In the genomic region with DNA sequence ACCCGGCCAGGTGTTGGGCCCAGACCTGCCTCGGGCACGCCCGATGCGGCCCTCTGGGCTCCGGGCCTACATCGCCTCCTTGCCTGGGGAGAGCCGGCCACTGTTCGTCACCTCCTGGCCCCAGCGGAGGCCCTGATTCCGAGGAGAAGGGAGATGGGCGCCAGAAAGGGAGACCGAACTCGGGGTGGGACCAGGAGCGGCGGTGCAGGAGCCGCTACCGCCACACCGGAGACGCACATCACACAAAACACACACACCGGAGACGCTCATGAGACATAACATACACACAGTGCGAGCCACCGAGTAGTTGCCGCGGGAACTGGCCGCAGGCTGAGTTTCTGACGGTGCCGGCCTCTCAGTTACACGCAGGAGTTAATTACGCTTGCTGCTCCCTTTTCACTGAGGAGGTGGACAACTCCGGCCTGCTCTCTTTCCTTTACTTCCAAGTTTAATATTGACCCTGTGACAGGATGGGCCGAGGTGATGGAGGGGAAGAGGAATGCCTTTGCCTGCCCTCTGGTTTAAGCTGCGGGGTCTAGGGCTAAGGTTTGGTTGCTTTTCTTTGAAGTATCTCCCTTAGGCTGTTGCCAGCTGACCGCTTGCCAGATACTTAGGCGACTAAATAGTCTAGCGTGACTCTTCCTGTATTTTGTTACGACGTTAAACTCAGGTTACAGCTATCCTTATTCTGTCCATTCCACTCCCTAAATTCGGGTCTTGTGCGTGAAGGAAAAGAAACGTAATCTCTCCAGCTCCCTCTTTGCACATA, we compare ENCODE assay signal across 8 cellular contexts. TPM values are rescaled to one million over a fixed set of nuclear protein-coding genes. Genes with fewer than 3 reads are reported as not detected.
DNase-seq lines count a peak whose midpoint lies in the region; ATAC-seq, FAIRE-seq and TF ChIP-seq lines count a peak whose summit lies in the region.

No MANE protein-coding gene starts in this region.

- peaks cover 51% of the 10 kb centered on the region for H3K79me2 ChIP-seq in keratinocyte (ENCODE audit: control insufficient read depth, insufficient read depth, low read length)

- H2AFZ ChIP-seq in keratinocyte (ENCODE audit: control insufficient read depth, low read length), result peak overlapping the region; percentile 87

- H3K9me1 ChIP-seq in keratinocyte (ENCODE audit: control insufficient read depth, extremely low read depth, insufficient read depth, low read length), result no peaks in the 10 kb centered on the region

- H3K4me3 ChIP-seq in RWPE2 (ENCODE audit: severe bottlenecking), result peak overlapping the region; percentile 47
- peak overlapping the region; percentile 69 for H3K4me3 ChIP-seq in bronchial epithelial cell (ENCODE audit: low read depth, low read length)
- H3K4me3 ChIP-seq in keratinocyte (ENCODE audit: control insufficient read depth in 2 of 3, extremely low read depth in 1 of 3, insufficient read depth in 2 of 3, low read depth in 1 of 3, low read length in 3 of 3), result peak overlapping the region; percentile 79 to 98 (median 97)

- H3K27me3 ChIP-seq in RWPE2 (ENCODE audit: insufficient read depth, poor library complexity, severe bottlenecking) (no peaks in the 10 kb centered on the region), bronchial epithelial cell (ENCODE audit: control insufficient read depth, insufficient read depth, low read length) (no peaks in the 10 kb centered on the region), keratinocyte (ENCODE audit: control insufficient read depth, extremely low read depth, insufficient read depth, low read length) (no peaks in the 10 kb centered on the region)

- H3K27ac ChIP-seq in RWPE2 (ENCODE audit: poor library complexity, severe bottlenecking), result peak overlapping the region; percentile 89
- peak overlapping the region; percentile 98 for H3K27ac ChIP-seq in keratinocyte (ENCODE audit: control insufficient read depth, insufficient read depth, low read length)

- peak; percentile 70 for DNase-seq in DMS53 (lab: John Stamatoyannopoulos, UW)
- DNase-seq in DMS53 treated with DMSO at 0.1 percent for 48 hours (lab: John Stamatoyannopoulos, UW; ENCODE audit: unreplicated experiment), result no peak
- peak; percentile 23 for DNase-seq in HTR-8/SVneo (ENCODE audit: insufficient read length, low spot score)
- no peak for DNase-seq in RWPE2 (ENCODE audit: low spot score)
- peak; percentile 54 for DNase-seq in bronchial epithelial cell (ENCODE audit: low read depth)
- no peak for DNase-seq in keratinocyte (ENCODE audit: low read depth, low spot score)
- DNase-seq in stimulated activated CD4-positive, alpha-beta T cell treated with anti-CD3 and anti-CD28 coated beads, Interleukin-1b, Interleukin-23, amount 100 ng/mL, for 4 hours (ENCODE audit: low read depth in 2 of 2), result peak; percentile 5 to 31

- H3K36me3 ChIP-seq in RWPE2 (ENCODE audit: low read depth) (peaks cover 30% of the 10 kb centered on the region), bronchial epithelial cell (ENCODE audit: control insufficient read depth, insufficient read depth, low read length) (peaks cover 1% of the 10 kb centered on the region), keratinocyte (ENCODE audit: control insufficient read depth in 2 of 2, extremely low read depth in 1 of 2, insufficient read depth in 2 of 2, low read length in 2 of 2) (peaks cover 0 to 2% of the 10 kb centered on the region in 2 experiments)

- dilution Hi-C loops in keratinocyte (cut with MboI; ENCODE audit: extremely low pct_ligation_motif_present, low sequenced_read_pairs), result no loop called here

- H3K9me3 ChIP-seq in RWPE2 (ENCODE audit: severe bottlenecking) (no peaks in the 10 kb centered on the region), keratinocyte (ENCODE audit: control insufficient read depth, low read depth, low read length) (no peaks in the 10 kb centered on the region)

- H4K20me1 ChIP-seq in keratinocyte (ENCODE audit: control insufficient read depth, extremely low read depth, insufficient read depth, low read length), result no peaks in the 10 kb centered on the region

- FAIRE-seq in HTR-8/SVneo (lab: Jason Lieb, UNC) (peak; percentile 33), bronchial epithelial cell (lab: Jason Lieb, UNC) (no peak), keratinocyte (lab: Jason Lieb, UNC) (no peak)

- H3K4me2 ChIP-seq in keratinocyte (ENCODE audit: control insufficient read depth, extremely low read depth, insufficient read depth, low read depth, low read length), result peak overlapping the region; percentile 95

- TF ChIP-seq CTCF in RWPE2 (IDR thresholded peaks at IDR 0.05; ENCODE audit: poor library complexity, severe bottlenecking) (no peak), bronchial epithelial cell (IDR thresholded peaks at IDR 0.05; ENCODE audit: insufficient read depth, low read length, severe bottlenecking) (no peak), keratinocyte (optimal IDR thresholded peaks at IDR 0.05 in 1 of 3, IDR thresholded peaks at IDR 0.05 in 1 of 3, conservative IDR thresholded peaks at IDR 0.05 in 1 of 3; ENCODE audit: extremely low read depth in 1 of 3, insufficient read depth in 2 of 3, low read length in 3 of 3) (no peak)

- no peaks in the 10 kb centered on the region for H3K4me1 ChIP-seq in RWPE2 (ENCODE audit: insufficient read depth, poor library complexity, severe bottlenecking)
- H3K4me1 ChIP-seq in keratinocyte (ENCODE audit: control insufficient read depth, extremely low read depth, insufficient read depth, low read length), result peaks cover 13% of the 10 kb centered on the region

- ATAC-seq in GM21529 (IDR thresholded peaks at IDR 0.05; ENCODE audit: unreplicated experiment) (peak; percentile 37), RWPE2 (ENCODE audit: low read depth) (peak; percentile 63)

- peak overlapping the region; percentile 98 for H3K9ac ChIP-seq in keratinocyte (ENCODE audit: control insufficient read depth, extremely low read depth, insufficient read depth, low read length)

RNA-seq across cellular contexts. Expression of gene PCNP, which starts 0.6 kb away (rescaled TPM):
- total RNA-seq in bronchial epithelial cell, result 167 and 178 TPM in 2 replicates
- 37.9 to 97.8 TPM (median 73.0 TPM) in 3 replicates for polyA plus RNA-seq in keratinocyte
- polyA plus RNA-seq in keratinocyte (2011; ENCODE audit: low read depth), result 64.6 TPM
- polyA plus RNA-seq in keratinocyte (2011; cell fraction: cytosol; rRNA removed), result 49.7 and 100 TPM in 2 replicates
- 39.3 and 55.4 TPM in 2 replicates for polyA plus RNA-seq in keratinocyte (2011; cell fraction: nucleus; rRNA removed)
- polyA plus RNA-seq in keratinocyte (2012; ENCODE audit: low replicate concordance), result 93.2 and 142 TPM in 2 replicates
- polyA minus RNA-seq in keratinocyte, result 6.0 to 35.3 TPM (median 10.2 TPM) in 3 replicates
- polyA minus RNA-seq in keratinocyte (2011; cell fraction: cytosol; rRNA and poly(A)+ RNA removed), result 24.9 TPM
- 8.2 and 18.2 TPM in 2 replicates for polyA minus RNA-seq in keratinocyte (2011; cell fraction: nucleus; rRNA and poly(A)+ RNA removed)

RNA-seq across cellular contexts. Expression of gene TRMT10C, which starts 12.9 kb away (rescaled TPM):
- 23.2 and 25.0 TPM in 2 replicates for total RNA-seq in bronchial epithelial cell
- 21.6 to 35.5 TPM (median 25.6 TPM) in 3 replicates for polyA plus RNA-seq in keratinocyte
- polyA plus RNA-seq in keratinocyte (2011; ENCODE audit: low read depth), result 11.9 TPM
- polyA plus RNA-seq in keratinocyte (2011; cell fraction: cytosol; rRNA removed), result 14.8 and 28.2 TPM in 2 replicates
- 24.1 and 32.1 TPM in 2 replicates for polyA plus RNA-seq in keratinocyte (2011; cell fraction: nucleus; rRNA removed)
- 19.9 and 26.4 TPM in 2 replicates for polyA plus RNA-seq in keratinocyte (2012; ENCODE audit: low replicate concordance)
- 4.1 to 16.6 TPM (median 11.3 TPM) in 3 replicates for polyA minus RNA-seq in keratinocyte
- 17.5 TPM for polyA minus RNA-seq in keratinocyte (2011; cell fraction: cytosol; rRNA and poly(A)+ RNA removed)
- 9.3 and 16.2 TPM in 2 replicates for polyA minus RNA-seq in keratinocyte (2011; cell fraction: nucleus; rRNA and poly(A)+ RNA removed)

Comparison
In these comparisons a context has a peak if more than half of its experiments do, and no peak if none do; other contexts are left out.
1. DNase-seq: peak in DMS53 (single experiment), HTR-8/SVneo (single experiment), bronchial epithelial cell (single experiment) and stimulated activated CD4-positive, alpha-beta T cell treated with anti-CD3 and anti-CD28 coated beads, Interleukin-1b, Interleukin-23, amount 100 ng/mL, for 4 hours (2 of 2); none in DMS53 treated with DMSO at 0.1 percent for 48 hours (single experiment), RWPE2 (single experiment) and keratinocyte (single experiment).
2. H3K4me3 ChIP-seq: peak in every context shown above with its lines; median percentile 97 in keratinocyte; 69 in bronchial epithelial cell; 47 in RWPE2.